ENCODE assay signal across 25 cellular contexts in the genomic region with DNA sequence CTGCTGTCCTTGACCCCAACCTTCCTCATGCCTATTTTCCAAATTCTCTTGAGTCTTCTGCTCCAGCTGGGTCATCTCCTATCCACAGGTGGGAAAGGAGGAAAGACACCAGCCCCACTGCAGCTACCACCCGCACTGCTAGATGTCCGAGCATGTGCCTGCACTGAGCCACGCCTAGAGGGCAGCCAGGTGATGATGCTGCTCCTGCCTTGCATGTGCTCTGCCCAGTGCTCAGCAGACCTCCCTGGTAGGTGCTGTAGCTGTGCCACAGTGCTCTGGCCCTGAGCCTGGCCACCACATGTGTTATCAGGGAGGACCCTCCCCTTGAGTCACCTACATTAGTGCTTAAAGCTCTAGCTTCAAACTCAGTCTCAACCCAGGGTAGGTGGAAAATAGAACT. TPM values are rescaled to one million over a fixed set of nuclear protein-coding genes. Genes with fewer than 3 reads are reported as not detected.
"Had no signal": no experiment of that assay in that cellular context is flagged by ENCODE, and none has a peak within 500 bp of the region (broad histone marks: within the 10 kb centered on the region; RNA-seq: fewer than 3 reads in every experiment).

No MANE protein-coding gene starts in this region.

- H3K4me1 Mint-ChIP-seq: memory B cell; naive B cell; nephron; stimulated activated naive B cell treated with anti-CD40 and anti-IgM and Interleukin-4, amounts not matched to agents 10 μg/mL and 1 μg/mL and 100 μg/mL, for 72 hours; stimulated activated naive CD8-positive, alpha-beta T cell treated with anti-CD3 and anti-CD28 coated beads, Interleukin-15, amount 100 ng/mL, for 72 hours had no signal

- H3K4me3 ChIP-seq: hepatocyte, left ventricle myocardium inferior, lower lobe of right lung, psoas muscle, right lobe of liver, testis, tibial nerve had no signal

- H3K27ac ChIP-seq: hepatocyte, left ventricle myocardium inferior, lower lobe of right lung, neutrophil, psoas muscle, right lobe of liver, testis, tibial nerve had no signal

- H3K36me3 ChIP-seq: left ventricle myocardium inferior, lower lobe of right lung, neutrophil, right lobe of liver, tibial nerve had no signal

- H3K4me1 ChIP-seq: lower lobe of right lung, psoas muscle, right lobe of liver, testis, tibial nerve had no signal

- H3K36me3 Mint-ChIP-seq: memory B cell; naive B cell; stimulated activated naive B cell treated with anti-CD40 and anti-IgM and Interleukin-4, amounts not matched to agents 10 μg/mL and 1 μg/mL and 100 μg/mL, for 72 hours had no signal

- H3K27ac Mint-ChIP-seq: memory B cell; naive B cell; nephron; stimulated activated naive B cell treated with anti-CD40 and anti-IgM and Interleukin-4, amounts not matched to agents 10 μg/mL and 1 μg/mL and 100 μg/mL, for 72 hours had no signal

- H3K4me2 ChIP-seq: hepatocyte had no signal

- H3K9me3 ChIP-seq: left ventricle myocardium inferior, lower lobe of right lung, neutrophil, psoas muscle, right lobe of liver, testis, tibial nerve had no signal

- H3K27me3 ChIP-seq: hepatocyte, neutrophil, right lobe of liver, testis, tibial nerve had no signal

- H2AFZ ChIP-seq: hepatocyte had no signal

- H3K4me3 Mint-ChIP-seq: endodermal cell; memory B cell; naive B cell; nephron; stimulated activated naive B cell treated with anti-CD40 and anti-IgM and Interleukin-4, amounts not matched to agents 10 μg/mL and 1 μg/mL and 100 μg/mL, for 72 hours; stimulated activated naive CD8-positive, alpha-beta T cell treated with anti-CD3 and anti-CD28 coated beads, Interleukin-15, amount 100 ng/mL, for 72 hours had no signal

- H3K9me3 Mint-ChIP-seq: endodermal cell; memory B cell; naive B cell; stimulated activated naive B cell treated with anti-CD40 and anti-IgM and Interleukin-4, amounts not matched to agents 10 μg/mL and 1 μg/mL and 100 μg/mL, for 72 hours; stimulated activated naive CD8-positive, alpha-beta T cell treated with anti-CD3 and anti-CD28 coated beads, Interleukin-15, amount 100 ng/mL, for 72 hours had no signal

- DNase-seq: dermis blood vessel endothelial cell; effector CD4-positive, alpha-beta T cell; endodermal cell; foreskin melanocyte; head of caudate nucleus; kidney; left cardiac atrium; left ventricle myocardium inferior; lower lobe of right lung; midbrain; naive B cell; psoas muscle; retina; right lobe of liver; stimulated activated CD4-positive, alpha-beta T cell treated with anti-CD3 and anti-CD28 coated beads, Interleukin-15, amount 100 ng/mL, for 24 hours; stimulated activated CD4-positive, alpha-beta T cell treated with anti-CD3 and anti-CD28 coated beads, Interleukin-1b, Interleukin-23, amount 100 ng/mL, for 48 hours; stimulated activated CD4-positive, alpha-beta T cell treated with anti-CD3 and anti-CD28 coated beads, Interleukin-4, amount 100 ng/mL, for 4 hours; stimulated activated naive B cell treated with anti-CD40 and anti-IgM and Interleukin-4, amounts not matched to agents 10 μg/mL and 1 μg/mL and 100 μg/mL, for 72 hours; stimulated activated naive CD8-positive, alpha-beta T cell treated with anti-CD3 and anti-CD28 coated beads, Interleukin-15, amount 100 ng/mL, for 72 hours; testis had no signal

RNA-seq across cellular contexts. Expression of gene CYSLTR2, which starts 6.9 kb away (rescaled TPM):
- total RNA-seq: dermis blood vessel endothelial cell, endodermal cell had no signal
